9 cellular contexts compared by ENCODE assay signal in genomic region chr9:104682642-104683041, GRCh38. TPM values are rescaled to one million over a fixed set of nuclear protein-coding genes. Genes with fewer than 3 reads are reported as not detected.
DNase-seq lines count a peak whose midpoint lies in the region; ATAC-seq and TF ChIP-seq lines count a peak whose summit lies in the region.
"Had no signal": no experiment of that assay in that cellular context is flagged by ENCODE, and none has a peak within 500 bp of the region (broad histone marks: within the 10 kb centered on the region; RNA-seq: fewer than 3 reads in every experiment).

No MANE protein-coding gene starts in this region.

- intact Hi-C loops in lower lobe of right lung (cut with DNase I): no loop called here

- no peak overlapping the region for H3K27ac Mint-ChIP-seq in brain
- H3K27ac Mint-ChIP-seq: stimulated activated naive CD8-positive, alpha-beta T cell treated with anti-CD3 and anti-CD28 coated beads, Interleukin-15, Interleukin-2, amounts not matched to agents 100 ng/mL and 50 ng/mL, for 24 hours had no signal

- H3K36me3 ChIP-seq in GM06990 (ENCODE audit: control insufficient read depth, insufficient read depth, low read length): no peaks in the 10 kb centered on the region
- H3K36me3 ChIP-seq in lower lobe of right lung: no peaks in the 10 kb centered on the region

- TF ChIP-seq CTCF in GM06990 (IDR thresholded peaks at IDR 0.05; ENCODE audit: insufficient read depth, low read length, poor library complexity, severe bottlenecking) (peak; percentile 47), brain (conservative IDR thresholded peaks at IDR 0.05) (peak; percentile 69 to 81), lower lobe of right lung (IDR thresholded peaks at IDR 0.05) (peak; percentile 34)

- ATAC-seq in GM21529 (IDR thresholded peaks at IDR 0.05; ENCODE audit: unreplicated experiment): peak; percentile 80
- no peak for ATAC-seq in lower lobe of right lung

- no peaks in the 10 kb centered on the region for H3K36me3 Mint-ChIP-seq in brain

- no peaks in the 10 kb centered on the region for H3K27me3 Mint-ChIP-seq in brain
- H3K27me3 Mint-ChIP-seq: stimulated activated naive CD8-positive, alpha-beta T cell treated with anti-CD3 and anti-CD28 coated beads, Interleukin-15, Interleukin-2, amounts not matched to agents 100 ng/mL and 50 ng/mL, for 24 hours had no signal

- DNase-seq in GM06990 (ENCODE audit: extremely low read depth, insufficient read length) (peak; percentile 14), HS-5 (ENCODE audit: low read depth) (peak; percentile 34), NCI-H748 (lab: John Stamatoyannopoulos, UW; ENCODE audit: unreplicated experiment) (peak; percentile 67), lower lobe of right lung (no peak), COLO668 (lab: John Stamatoyannopoulos, UW; ENCODE audit: unreplicated experiment) (no peak)
- DNase-seq in activated CD8-positive, alpha-beta memory T cell treated with anti-CD3 and anti-CD28 coated beads, Interleukin-2, amount 50 U/mL, for 4 hours: no peak

- H3K27me3 ChIP-seq in GM06990 (replicated peaks; ENCODE audit: control insufficient read depth, insufficient read depth, low read length) (no peaks in the 10 kb centered on the region), lower lobe of right lung (ENCODE audit: low read depth) (no peaks in the 10 kb centered on the region)

- no peak overlapping the region for H3K4me3 Mint-ChIP-seq in brain
- H3K4me3 Mint-ChIP-seq: stimulated activated naive CD8-positive, alpha-beta T cell treated with anti-CD3 and anti-CD28 coated beads, Interleukin-15, Interleukin-2, amounts not matched to agents 100 ng/mL and 50 ng/mL, for 24 hours had no signal

- H3K4me1 ChIP-seq in lower lobe of right lung: no peaks in the 10 kb centered on the region

- peaks cover 0 to 4% (median 0%) of the 10 kb centered on the region in 5 experiments for H3K9me3 Mint-ChIP-seq in brain
- H3K9me3 Mint-ChIP-seq: stimulated activated naive CD8-positive, alpha-beta T cell treated with anti-CD3 and anti-CD28 coated beads, Interleukin-15, Interleukin-2, amounts not matched to agents 100 ng/mL and 50 ng/mL, for 24 hours had no signal

- no peaks in the 10 kb centered on the region for H3K9me3 ChIP-seq in lower lobe of right lung

- no peaks in the 10 kb centered on the region for H3K4me1 Mint-ChIP-seq in brain

- no peak overlapping the region for H3K27ac ChIP-seq in lower lobe of right lung

- H3K4me3 ChIP-seq in GM06990 (replicated peaks; ENCODE audit: low read depth, low read length) (no peak overlapping the region), lower lobe of right lung (no peak overlapping the region)

RNA-seq across cellular contexts. Expression of gene OR13D1, which starts 11.7 kb away (rescaled TPM):
- not detected for polyA plus RNA-seq in brain (ENCODE audit: insufficient read depth, low read depth, low replicate concordance)
- not detected for total RNA-seq in lower lobe of right lung

Comparison
In these comparisons a context has a peak if more than half of its experiments do, and no peak if none do; other contexts are left out.
1. DNase-seq: peak in GM06990 (single experiment), HS-5 (single experiment) and NCI-H748 (single experiment); none in lower lobe of right lung (single experiment), COLO668 (single experiment) and activated CD8-positive, alpha-beta memory T cell treated with anti-CD3 and anti-CD28 coated beads, Interleukin-2, amount 50 U/mL, for 4 hours (single experiment).
2. Peak in every context shown above with its lines, with median percentiles within 50 percentile points of each other: CTCF ChIP-seq.